Comparison of ENCODE assay signal across 1 cellular context in the genomic region with DNA sequence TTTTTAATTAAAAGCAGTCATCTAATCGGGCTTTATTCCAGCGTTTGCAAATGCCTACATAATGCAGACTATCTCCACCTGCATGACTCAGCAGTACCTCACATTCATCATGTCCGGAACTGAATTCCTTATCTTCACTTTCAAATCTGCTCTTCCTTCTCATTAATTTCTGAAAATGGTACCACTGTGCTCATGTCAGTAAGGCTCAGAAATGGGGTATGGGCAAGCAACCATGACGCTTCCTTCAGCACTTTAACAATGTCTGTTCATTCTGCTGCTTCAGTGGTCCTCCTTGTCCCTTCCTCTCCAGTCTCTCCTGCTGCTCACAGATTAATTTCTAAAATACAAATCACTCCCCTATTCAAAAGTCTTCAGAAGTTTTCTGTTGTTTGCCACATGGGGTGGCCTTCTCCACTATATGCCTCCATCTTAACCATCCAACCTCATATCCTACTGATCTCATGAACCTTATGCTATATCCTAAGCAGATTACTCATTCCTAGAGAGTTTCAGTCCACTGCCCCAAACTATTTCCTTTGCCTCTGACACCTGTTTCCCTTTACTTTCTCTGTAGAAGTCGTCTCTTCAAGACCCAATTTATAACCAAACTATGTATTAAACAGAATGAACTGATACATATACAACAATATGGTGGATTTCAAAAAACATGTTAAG.
A peak's percentile ranks its signal among the peaks of the same experiment; 100 is the strongest.
TF ChIP-seq lines count a peak whose summit lies in the region.

No MANE protein-coding gene starts in this region.

TF ChIP-seq in K562, 482 proteins besides CTCF, POLR2A, EP300 and RAD21 (continued from another document and continues in another):
- TF ChIP-seq, protein P1, sequence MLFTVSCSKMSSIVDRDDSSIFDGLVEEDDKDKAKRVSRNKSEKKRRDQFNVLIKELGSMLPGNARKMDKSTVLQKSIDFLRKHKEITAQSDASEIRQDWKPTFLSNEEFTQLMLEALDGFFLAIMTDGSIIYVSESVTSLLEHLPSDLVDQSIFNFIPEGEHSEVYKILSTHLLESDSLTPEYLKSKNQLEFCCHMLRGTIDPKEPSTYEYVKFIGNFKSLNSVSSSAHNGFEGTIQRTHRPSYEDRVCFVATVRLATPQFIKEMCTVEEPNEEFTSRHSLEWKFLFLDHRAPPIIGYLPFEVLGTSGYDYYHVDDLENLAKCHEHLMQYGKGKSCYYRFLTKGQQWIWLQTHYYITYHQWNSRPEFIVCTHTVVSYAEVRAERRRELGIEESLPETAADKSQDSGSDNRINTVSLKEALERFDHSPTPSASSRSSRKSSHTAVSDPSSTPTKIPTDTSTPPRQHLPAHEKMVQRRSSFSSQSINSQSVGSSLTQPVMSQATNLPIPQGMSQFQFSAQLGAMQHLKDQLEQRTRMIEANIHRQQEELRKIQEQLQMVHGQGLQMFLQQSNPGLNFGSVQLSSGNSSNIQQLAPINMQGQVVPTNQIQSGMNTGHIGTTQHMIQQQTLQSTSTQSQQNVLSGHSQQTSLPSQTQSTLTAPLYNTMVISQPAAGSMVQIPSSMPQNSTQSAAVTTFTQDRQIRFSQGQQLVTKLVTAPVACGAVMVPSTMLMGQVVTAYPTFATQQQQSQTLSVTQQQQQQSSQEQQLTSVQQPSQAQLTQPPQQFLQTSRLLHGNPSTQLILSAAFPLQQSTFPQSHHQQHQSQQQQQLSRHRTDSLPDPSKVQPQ (CRISPR knock-in tag; IDR thresholded peaks at IDR 0.05; ENCODE audit: borderline replicate concordance) = no peak
- no peak for TF ChIP-seq ZKSCAN1 (IDR thresholded peaks at IDR 0.05; ENCODE audit: low read depth, low read length)
- no peak for TF ChIP-seq PHF20 (IDR thresholded peaks at IDR 0.05; ENCODE audit: partially characterized antibody)
- TF ChIP-seq ZNF23 (CRISPR knock-in tag; IDR thresholded peaks at IDR 0.05) = no peak
- no peak for TF ChIP-seq PYGO2 (tag; IDR thresholded peaks at IDR 0.05)
- TF ChIP-seq CXXC5 (CRISPR knock-in tag; IDR thresholded peaks at IDR 0.05) = peak; percentile 33
- TF ChIP-seq, protein P2, sequence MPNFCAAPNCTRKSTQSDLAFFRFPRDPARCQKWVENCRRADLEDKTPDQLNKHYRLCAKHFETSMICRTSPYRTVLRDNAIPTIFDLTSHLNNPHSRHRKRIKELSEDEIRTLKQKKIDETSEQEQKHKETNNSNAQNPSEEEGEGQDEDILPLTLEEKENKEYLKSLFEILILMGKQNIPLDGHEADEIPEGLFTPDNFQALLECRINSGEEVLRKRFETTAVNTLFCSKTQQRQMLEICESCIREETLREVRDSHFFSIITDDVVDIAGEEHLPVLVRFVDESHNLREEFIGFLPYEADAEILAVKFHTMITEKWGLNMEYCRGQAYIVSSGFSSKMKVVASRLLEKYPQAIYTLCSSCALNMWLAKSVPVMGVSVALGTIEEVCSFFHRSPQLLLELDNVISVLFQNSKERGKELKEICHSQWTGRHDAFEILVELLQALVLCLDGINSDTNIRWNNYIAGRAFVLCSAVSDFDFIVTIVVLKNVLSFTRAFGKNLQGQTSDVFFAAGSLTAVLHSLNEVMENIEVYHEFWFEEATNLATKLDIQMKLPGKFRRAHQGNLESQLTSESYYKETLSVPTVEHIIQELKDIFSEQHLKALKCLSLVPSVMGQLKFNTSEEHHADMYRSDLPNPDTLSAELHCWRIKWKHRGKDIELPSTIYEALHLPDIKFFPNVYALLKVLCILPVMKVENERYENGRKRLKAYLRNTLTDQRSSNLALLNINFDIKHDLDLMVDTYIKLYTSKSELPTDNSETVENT (CRISPR knock-in tag; IDR thresholded peaks at IDR 0.05) = no peak
- peak; percentile 39; the same call in 1 of the 2 replicates for TF ChIP-seq FOXM1 (IDR thresholded peaks at IDR 0.05; ENCODE audit: low read depth)
- TF ChIP-seq FOXM1 (CRISPR knock-in tag; IDR thresholded peaks at IDR 0.05; ENCODE audit: low read depth) = no peak
- no peak for TF ChIP-seq ZNF583 (CRISPR knock-in tag; IDR thresholded peaks at IDR 0.05)
- no peak for TF ChIP-seq SAFB2 (IDR thresholded peaks at IDR 0.05; ENCODE audit: borderline replicate concordance, low read depth, low read length, severe bottlenecking)
- TF ChIP-seq, protein P3, sequence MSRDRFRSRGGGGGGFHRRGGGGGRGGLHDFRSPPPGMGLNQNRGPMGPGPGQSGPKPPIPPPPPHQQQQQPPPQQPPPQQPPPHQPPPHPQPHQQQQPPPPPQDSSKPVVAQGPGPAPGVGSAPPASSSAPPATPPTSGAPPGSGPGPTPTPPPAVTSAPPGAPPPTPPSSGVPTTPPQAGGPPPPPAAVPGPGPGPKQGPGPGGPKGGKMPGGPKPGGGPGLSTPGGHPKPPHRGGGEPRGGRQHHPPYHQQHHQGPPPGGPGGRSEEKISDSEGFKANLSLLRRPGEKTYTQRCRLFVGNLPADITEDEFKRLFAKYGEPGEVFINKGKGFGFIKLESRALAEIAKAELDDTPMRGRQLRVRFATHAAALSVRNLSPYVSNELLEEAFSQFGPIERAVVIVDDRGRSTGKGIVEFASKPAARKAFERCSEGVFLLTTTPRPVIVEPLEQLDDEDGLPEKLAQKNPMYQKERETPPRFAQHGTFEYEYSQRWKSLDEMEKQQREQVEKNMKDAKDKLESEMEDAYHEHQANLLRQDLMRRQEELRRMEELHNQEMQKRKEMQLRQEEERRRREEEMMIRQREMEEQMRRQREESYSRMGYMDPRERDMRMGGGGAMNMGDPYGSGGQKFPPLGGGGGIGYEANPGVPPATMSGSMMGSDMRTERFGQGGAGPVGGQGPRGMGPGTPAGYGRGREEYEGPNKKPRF (IDR thresholded peaks at IDR 0.05; ENCODE audit: low read depth, low read length) = no peak
- TF ChIP-seq, protein P4, sequence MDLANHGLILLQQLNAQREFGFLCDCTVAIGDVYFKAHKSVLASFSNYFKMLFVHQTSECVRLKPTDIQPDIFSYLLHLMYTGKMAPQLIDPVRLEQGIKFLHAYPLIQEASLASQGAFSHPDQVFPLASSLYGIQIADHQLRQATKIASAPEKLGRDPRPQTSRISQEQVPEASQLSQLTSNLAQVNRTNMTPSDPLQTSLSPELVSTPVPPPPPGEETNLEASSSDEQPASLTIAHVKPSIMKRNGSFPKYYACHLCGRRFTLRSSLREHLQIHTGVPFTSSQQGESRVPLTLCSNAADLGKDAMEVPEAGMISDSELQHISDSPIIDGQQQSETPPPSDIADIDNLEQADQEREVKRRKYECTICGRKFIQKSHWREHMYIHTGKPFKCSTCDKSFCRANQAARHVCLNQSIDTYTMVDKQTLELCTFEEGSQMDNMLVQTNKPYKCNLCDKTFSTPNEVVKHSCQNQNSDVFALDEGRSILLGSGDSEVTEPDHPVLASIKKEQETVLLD (IDR thresholded peaks at IDR 0.05) = peak; percentile 36; the same call in 1 of the 2 replicates
- TF ChIP-seq ZNF143 (CRISPR knock-in tag; IDR thresholded peaks at IDR 0.05) = no peak
- TF ChIP-seq CBX1 (IDR thresholded peaks at IDR 0.05; ENCODE audit: low read depth) = no peak
- TF ChIP-seq, protein P5, sequence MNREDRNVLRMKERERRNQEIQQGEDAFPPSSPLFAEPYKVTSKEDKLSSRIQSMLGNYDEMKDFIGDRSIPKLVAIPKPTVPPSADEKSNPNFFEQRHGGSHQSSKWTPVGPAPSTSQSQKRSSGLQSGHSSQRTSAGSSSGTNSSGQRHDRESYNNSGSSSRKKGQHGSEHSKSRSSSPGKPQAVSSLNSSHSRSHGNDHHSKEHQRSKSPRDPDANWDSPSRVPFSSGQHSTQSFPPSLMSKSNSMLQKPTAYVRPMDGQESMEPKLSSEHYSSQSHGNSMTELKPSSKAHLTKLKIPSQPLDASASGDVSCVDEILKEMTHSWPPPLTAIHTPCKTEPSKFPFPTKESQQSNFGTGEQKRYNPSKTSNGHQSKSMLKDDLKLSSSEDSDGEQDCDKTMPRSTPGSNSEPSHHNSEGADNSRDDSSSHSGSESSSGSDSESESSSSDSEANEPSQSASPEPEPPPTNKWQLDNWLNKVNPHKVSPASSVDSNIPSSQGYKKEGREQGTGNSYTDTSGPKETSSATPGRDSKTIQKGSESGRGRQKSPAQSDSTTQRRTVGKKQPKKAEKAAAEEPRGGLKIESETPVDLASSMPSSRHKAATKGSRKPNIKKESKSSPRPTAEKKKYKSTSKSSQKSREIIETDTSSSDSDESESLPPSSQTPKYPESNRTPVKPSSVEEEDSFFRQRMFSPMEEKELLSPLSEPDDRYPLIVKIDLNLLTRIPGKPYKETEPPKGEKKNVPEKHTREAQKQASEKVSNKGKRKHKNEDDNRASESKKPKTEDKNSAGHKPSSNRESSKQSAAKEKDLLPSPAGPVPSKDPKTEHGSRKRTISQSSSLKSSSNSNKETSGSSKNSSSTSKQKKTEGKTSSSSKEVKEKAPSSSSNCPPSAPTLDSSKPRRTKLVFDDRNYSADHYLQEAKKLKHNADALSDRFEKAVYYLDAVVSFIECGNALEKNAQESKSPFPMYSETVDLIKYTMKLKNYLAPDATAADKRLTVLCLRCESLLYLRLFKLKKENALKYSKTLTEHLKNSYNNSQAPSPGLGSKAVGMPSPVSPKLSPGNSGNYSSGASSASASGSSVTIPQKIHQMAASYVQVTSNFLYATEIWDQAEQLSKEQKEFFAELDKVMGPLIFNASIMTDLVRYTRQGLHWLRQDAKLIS (CRISPR knock-in tag; IDR thresholded peaks at IDR 0.05) = no peak
- TF ChIP-seq, protein P6, sequence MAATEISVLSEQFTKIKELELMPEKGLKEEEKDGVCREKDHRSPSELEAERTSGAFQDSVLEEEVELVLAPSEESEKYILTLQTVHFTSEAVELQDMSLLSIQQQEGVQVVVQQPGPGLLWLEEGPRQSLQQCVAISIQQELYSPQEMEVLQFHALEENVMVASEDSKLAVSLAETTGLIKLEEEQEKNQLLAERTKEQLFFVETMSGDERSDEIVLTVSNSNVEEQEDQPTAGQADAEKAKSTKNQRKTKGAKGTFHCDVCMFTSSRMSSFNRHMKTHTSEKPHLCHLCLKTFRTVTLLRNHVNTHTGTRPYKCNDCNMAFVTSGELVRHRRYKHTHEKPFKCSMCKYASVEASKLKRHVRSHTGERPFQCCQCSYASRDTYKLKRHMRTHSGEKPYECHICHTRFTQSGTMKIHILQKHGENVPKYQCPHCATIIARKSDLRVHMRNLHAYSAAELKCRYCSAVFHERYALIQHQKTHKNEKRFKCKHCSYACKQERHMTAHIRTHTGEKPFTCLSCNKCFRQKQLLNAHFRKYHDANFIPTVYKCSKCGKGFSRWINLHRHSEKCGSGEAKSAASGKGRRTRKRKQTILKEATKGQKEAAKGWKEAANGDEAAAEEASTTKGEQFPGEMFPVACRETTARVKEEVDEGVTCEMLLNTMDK (IDR thresholded peaks at IDR 0.05; ENCODE audit: borderline replicate concordance, insufficient read depth, low read depth, low read length, poor library complexity, severe bottlenecking) = no peak
- TF ChIP-seq ZC3H8 (IDR thresholded peaks at IDR 0.05) = no peak
- TF ChIP-seq PPARD (CRISPR knock-in tag; IDR thresholded peaks at IDR 0.05) = no peak
- no peak for TF ChIP-seq JUNB (CRISPR knock-in tag; conservative IDR thresholded peaks at IDR 0.05)
- no peak for TF ChIP-seq NRF1 (conservative IDR thresholded peaks at IDR 0.05 in 1 of 2, IDR thresholded peaks at IDR 0.05 in 1 of 2)
- TF ChIP-seq ATF1 (CRISPR knock-in tag; IDR thresholded peaks at IDR 0.05) = no peak
- 0 out of 2 replicates have a peak, but pooled peaks have one; percentile 15 for TF ChIP-seq ATF1 (tag; IDR thresholded peaks at IDR 0.05)
- no peak for TF ChIP-seq HSF4 (CRISPR knock-in tag; IDR thresholded peaks at IDR 0.05; ENCODE audit: borderline replicate concordance)
- TF ChIP-seq FOXJ3 (CRISPR knock-in tag; IDR thresholded peaks at IDR 0.05) = no peak
- TF ChIP-seq, protein P7, sequence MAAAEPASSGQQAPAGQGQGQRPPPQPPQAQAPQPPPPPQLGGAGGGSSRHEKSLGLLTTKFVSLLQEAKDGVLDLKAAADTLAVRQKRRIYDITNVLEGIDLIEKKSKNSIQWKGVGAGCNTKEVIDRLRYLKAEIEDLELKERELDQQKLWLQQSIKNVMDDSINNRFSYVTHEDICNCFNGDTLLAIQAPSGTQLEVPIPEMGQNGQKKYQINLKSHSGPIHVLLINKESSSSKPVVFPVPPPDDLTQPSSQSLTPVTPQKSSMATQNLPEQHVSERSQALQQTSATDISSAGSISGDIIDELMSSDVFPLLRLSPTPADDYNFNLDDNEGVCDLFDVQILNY (CRISPR knock-in tag; IDR thresholded peaks at IDR 0.05) = no peak
- TF ChIP-seq TCF7 (IDR thresholded peaks at IDR 0.05; ENCODE audit: borderline replicate concordance) = no peak
- TF ChIP-seq, protein P8, sequence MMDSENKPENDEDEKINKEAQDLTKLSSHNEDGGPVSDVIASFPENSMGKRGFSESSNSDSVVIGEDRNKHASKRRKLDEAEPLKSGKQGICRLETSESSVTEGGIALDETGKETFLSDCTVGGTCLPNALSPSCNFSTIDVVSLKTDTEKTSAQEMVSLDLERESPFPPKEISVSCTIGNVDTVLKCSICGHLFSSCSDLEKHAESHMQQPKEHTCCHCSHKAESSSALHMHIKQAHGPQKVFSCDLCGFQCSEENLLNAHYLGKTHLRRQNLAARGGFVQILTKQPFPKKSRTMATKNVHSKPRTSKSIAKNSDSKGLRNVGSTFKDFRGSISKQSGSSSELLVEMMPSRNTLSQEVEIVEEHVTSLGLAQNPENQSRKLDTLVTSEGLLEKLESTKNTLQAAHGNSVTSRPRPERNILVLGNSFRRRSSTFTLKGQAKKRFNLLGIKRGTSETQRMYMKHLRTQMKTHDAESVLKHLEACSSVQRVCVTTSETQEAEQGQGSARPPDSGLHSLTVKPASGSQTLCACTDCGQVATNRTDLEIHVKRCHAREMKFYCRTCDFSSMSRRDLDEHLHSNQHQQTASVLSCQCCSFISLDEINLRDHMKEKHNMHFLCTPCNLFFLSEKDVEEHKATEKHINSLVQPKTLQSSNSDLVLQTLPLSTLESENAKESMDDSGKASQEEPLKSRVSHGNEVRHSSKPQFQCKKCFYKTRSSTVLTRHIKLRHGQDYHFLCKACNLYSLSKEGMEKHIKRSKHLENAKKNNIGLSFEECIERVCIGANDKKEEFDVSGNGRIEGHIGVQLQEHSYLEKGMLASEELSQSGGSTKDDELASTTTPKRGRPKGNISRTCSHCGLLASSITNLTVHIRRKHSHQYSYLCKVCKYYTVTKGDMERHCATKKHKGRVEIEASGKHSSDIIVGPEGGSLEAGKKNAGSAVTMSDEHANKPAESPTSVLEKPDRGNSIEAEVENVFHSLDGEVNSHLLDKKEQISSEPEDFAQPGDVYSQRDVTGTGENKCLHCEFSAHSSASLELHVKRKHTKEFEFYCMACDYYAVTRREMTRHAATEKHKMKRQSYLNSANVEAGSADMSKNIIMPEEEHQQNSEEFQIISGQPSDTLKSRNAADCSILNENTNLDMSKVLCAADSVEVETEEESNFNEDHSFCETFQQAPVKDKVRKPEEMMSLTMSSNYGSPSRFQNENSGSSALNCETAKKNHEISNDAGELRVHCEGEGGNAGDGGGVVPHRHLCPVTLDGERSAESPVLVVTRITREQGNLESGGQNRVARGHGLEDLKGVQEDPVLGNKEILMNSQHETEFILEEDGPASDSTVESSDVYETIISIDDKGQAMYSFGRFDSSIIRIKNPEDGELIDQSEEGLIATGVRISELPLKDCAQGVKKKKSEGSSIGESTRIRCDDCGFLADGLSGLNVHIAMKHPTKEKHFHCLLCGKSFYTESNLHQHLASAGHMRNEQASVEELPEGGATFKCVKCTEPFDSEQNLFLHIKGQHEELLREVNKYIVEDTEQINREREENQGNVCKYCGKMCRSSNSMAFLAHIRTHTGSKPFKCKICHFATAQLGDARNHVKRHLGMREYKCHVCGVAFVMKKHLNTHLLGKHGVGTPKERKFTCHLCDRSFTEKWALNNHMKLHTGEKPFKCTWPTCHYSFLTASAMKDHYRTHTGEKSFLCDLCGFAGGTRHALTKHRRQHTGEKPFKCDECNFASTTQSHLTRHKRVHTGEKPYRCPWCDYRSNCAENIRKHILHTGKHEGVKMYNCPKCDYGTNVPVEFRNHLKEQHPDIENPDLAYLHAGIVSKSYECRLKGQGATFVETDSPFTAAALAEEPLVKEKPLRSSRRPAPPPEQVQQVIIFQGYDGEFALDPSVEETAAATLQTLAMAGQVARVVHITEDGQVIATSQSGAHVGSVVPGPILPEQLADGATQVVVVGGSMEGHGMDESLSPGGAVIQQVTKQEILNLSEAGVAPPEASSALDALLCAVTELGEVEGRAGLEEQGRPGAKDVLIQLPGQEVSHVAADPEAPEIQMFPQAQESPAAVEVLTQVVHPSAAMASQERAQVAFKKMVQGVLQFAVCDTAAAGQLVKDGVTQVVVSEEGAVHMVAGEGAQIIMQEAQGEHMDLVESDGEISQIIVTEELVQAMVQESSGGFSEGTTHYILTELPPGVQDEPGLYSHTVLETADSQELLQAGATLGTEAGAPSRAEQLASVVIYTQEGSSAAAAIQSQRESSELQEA (IDR thresholded peaks at IDR 0.05; ENCODE audit: low read depth) = no peak
